8 cellular contexts compared by ENCODE assay signal in the genomic region with DNA sequence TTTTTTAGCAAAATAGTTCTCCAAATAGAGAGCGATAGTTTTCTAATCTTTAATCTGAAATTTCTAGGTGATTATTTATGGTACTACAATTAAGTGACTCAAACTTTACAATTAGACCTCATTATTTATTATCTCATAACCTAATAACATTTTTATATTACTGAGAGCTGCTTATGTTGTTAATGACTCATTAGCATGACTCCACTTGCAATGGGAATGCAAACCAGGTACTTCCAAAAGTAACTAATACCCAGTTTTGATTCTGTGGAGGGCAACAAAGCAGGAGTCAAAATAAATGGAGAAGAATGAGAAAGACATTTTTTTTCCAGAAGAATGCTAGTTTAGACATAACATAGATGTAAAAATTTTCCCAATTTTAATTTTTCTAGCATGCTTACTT.
"Had no signal": no experiment of that assay in that cellular context is flagged by ENCODE, and none has a peak within 500 bp of the region (broad histone marks: within the 10 kb centered on the region; RNA-seq: fewer than 3 reads in every experiment).

No MANE protein-coding gene starts in this region.

- H3K4me3 ChIP-seq: GM23338, K562 had no signal

- DNase-seq: H9, HCEC 1CT, IMR-90 had no signal

- FAIRE-seq: H1, H54, HTR-8/SVneo, K562 had no signal

- ATAC-seq: GM23338, K562 had no signal
